23 cellular contexts compared by ENCODE assay signal in the genomic region with DNA sequence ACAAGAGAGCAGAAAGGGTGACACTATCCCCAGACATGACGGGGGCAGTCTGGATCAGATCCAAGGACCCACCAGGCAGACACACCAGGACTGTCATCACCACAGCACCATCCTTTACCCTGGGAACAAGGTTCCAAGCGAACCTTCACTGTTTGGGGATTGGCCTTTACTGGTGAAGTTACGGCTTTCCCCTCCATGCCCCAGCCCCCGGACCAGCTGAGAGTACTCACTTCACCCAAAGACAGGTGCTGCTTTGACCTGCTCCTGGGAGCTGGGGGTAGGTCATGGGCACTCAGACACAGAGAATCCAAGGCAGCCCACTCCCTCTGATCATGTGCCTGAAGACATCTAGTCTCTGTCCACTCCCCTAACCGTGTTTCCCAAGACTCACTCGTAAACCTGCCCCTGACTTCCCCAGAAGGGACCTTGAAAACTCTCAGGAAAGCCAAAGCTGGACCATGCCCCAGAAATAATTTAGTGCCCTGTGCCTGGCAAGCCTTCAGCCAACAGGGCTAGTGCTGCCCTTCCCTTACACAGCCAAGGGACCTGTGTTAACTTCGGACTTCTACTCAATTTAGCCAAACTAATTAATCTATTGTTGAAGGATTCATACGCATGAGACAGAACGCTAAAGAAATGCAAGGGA. TPM values are rescaled to one million over a fixed set of nuclear protein-coding genes. Genes with fewer than 3 reads are reported as not detected.
A peak's percentile ranks its signal among the peaks of the same experiment; 100 is the strongest.
DNase-seq lines count a peak whose midpoint lies in the region; ATAC-seq, FAIRE-seq and TF ChIP-seq lines count a peak whose summit lies in the region.
"Had no signal": no experiment of that assay in that cellular context is flagged by ENCODE, and none has a peak within 500 bp of the region (broad histone marks: within the 10 kb centered on the region; RNA-seq: fewer than 3 reads in every experiment).

No MANE protein-coding gene starts in this region.

- H3K79me2 ChIP-seq in neural progenitor cell (ENCODE audit: low read depth) = peaks cover 25% of the 10 kb centered on the region

- peak; percentile 47 for DNase-seq in cardiac septum (ENCODE audit: low spot score)
- DNase-seq in Right ventricle myocardium superior = no peak
- DNase-seq in activated naive CD8-positive, alpha-beta T cell treated with anti-CD3 and anti-CD28 coated beads, Interleukin-2, amount 10 ng/mL, durations not matched to agents 7 days and 5 days = no peak
- no peak for DNase-seq in neural progenitor cell (ENCODE audit: low spot score)
- DNase-seq in GM19239 (ENCODE audit: insufficient read length, low spot score) = no peak
- no peak for DNase-seq in NCI-H2107 (lab: John Stamatoyannopoulos, UW)
- no peak for DNase-seq in naive thymus-derived CD8-positive, alpha-beta T cell
- no peak for DNase-seq in activated gamma-delta T cell treated with Interleukin-2 at 50 U/mL for 16 hours
- DNase-seq: cerebellar nuclear complex; effector memory CD4-positive, alpha-beta T cell; MV-4-11; naive thymus-derived CD4-positive, alpha-beta T cell; NCI-H1930; NCI-H526 treated with DMSO at 0.1 percent for 48 hours; retina; T1000 had no signal

- no peaks in the 10 kb centered on the region for H3K9me3 Mint-ChIP-seq in activated naive CD8-positive, alpha-beta T cell treated with anti-CD3 and anti-CD28 coated beads, Interleukin-2, amount 10 ng/mL, durations not matched to agents 7 days and 5 days
- no peaks in the 10 kb centered on the region for H3K9me3 Mint-ChIP-seq in neural progenitor cell
- H3K9me3 Mint-ChIP-seq in naive thymus-derived CD8-positive, alpha-beta T cell = no peaks in the 10 kb centered on the region
- H3K9me3 Mint-ChIP-seq: IgD-negative memory B cell; naive thymus-derived CD4-positive, alpha-beta T cell had no signal

- ATAC-seq in Right ventricle myocardium superior (ENCODE audit: poor library complexity) = no peak
- ATAC-seq in activated naive CD8-positive, alpha-beta T cell treated with anti-CD3 and anti-CD28 coated beads, Interleukin-2, amount 10 ng/mL, durations not matched to agents 7 days and 5 days (ENCODE audit: low read depth) = no peak
- no peak for ATAC-seq in naive thymus-derived CD8-positive, alpha-beta T cell
- ATAC-seq: GM12878; naive thymus-derived CD4-positive, alpha-beta T cell had no signal

- H3K27me3 Mint-ChIP-seq in activated naive CD8-positive, alpha-beta T cell treated with anti-CD3 and anti-CD28 coated beads, Interleukin-2, amount 10 ng/mL, durations not matched to agents 7 days and 5 days = no peaks in the 10 kb centered on the region
- peaks cover 9% of the 10 kb centered on the region for H3K27me3 Mint-ChIP-seq in neural progenitor cell (ENCODE audit: insufficient read depth, low read depth)
- no peaks in the 10 kb centered on the region for H3K27me3 Mint-ChIP-seq in naive thymus-derived CD8-positive, alpha-beta T cell
- H3K27me3 Mint-ChIP-seq: IgD-negative memory B cell; naive thymus-derived CD4-positive, alpha-beta T cell had no signal

- peak overlapping the region; percentile 54 for H3K27ac Mint-ChIP-seq in activated naive CD8-positive, alpha-beta T cell treated with anti-CD3 and anti-CD28 coated beads, Interleukin-2, amount 10 ng/mL, durations not matched to agents 7 days and 5 days
- peak overlapping the region; percentile 82 for H3K27ac Mint-ChIP-seq in neural progenitor cell
- H3K27ac Mint-ChIP-seq in naive thymus-derived CD8-positive, alpha-beta T cell = peak overlapping the region in 5 of 10 donors; percentile 0 to 68 (median 5)

- POLR2A ChIA-PET in activated naive CD8-positive, alpha-beta T cell treated with anti-CD3 and anti-CD28 coated beads, Interleukin-2, amount 10 ng/mL, durations not matched to agents 7 days and 5 days (lab: Charles Lee) = no interaction called here
- POLR2A ChIA-PET in naive thymus-derived CD8-positive, alpha-beta T cell (lab: Charles Lee) = no interaction called here

- no peaks in the 10 kb centered on the region for H3K9me3 ChIP-seq in neural progenitor cell (ENCODE audit: low read depth)
- H3K9me3 ChIP-seq: Caco-2 had no signal

- H4K20me1 ChIP-seq in neural progenitor cell (ENCODE audit: low read depth) = peaks cover 16% of the 10 kb centered on the region

- FAIRE-seq in GM19239 (lab: Jason Lieb, UNC) = no peak
- FAIRE-seq: G401.6, GM12878 had no signal

- no peak overlapping the region for H3K27ac ChIP-seq in neural progenitor cell
- H3K27ac ChIP-seq: SK-N-MC had no signal

- H3K4me3 ChIP-seq in neural progenitor cell = no peak overlapping the region
- H3K4me3 ChIP-seq: SK-N-MC had no signal

- no peaks in the 10 kb centered on the region for H3F3A ChIP-seq in neural progenitor cell (ENCODE audit: low read depth)

- H3K4me2 ChIP-seq in neural progenitor cell = no peak overlapping the region

- intact Hi-C loops in cardiac septum (cut with DNase I) = no loop called here
- intact Hi-C loops in Right ventricle myocardium superior (cut with DNase I) = no loop called here

- peaks cover 7% of the 10 kb centered on the region for H3K27me3 ChIP-seq in neural progenitor cell

- H3K36me3 Mint-ChIP-seq in activated naive CD8-positive, alpha-beta T cell treated with anti-CD3 and anti-CD28 coated beads, Interleukin-2, amount 10 ng/mL, durations not matched to agents 7 days and 5 days = peaks cover 13% of the 10 kb centered on the region
- H3K36me3 Mint-ChIP-seq in neural progenitor cell = peaks cover 6% of the 10 kb centered on the region
- H3K36me3 Mint-ChIP-seq in naive thymus-derived CD8-positive, alpha-beta T cell = peaks cover 0 to 52% (median 4%) of the 10 kb centered on the region in 3 donors

- peaks cover 12% of the 10 kb centered on the region for H3K4me1 ChIP-seq in neural progenitor cell

- no peak overlapping the region for H3K9ac ChIP-seq in neural progenitor cell

- H2AFZ ChIP-seq in neural progenitor cell (replicated peaks) = no peak overlapping the region

- peaks cover 33% of the 10 kb centered on the region for H3K4me1 Mint-ChIP-seq in activated naive CD8-positive, alpha-beta T cell treated with anti-CD3 and anti-CD28 coated beads, Interleukin-2, amount 10 ng/mL, durations not matched to agents 7 days and 5 days
- peaks cover 13% of the 10 kb centered on the region for H3K4me1 Mint-ChIP-seq in neural progenitor cell
- peaks cover 16 to 47% (median 40%) of the 10 kb centered on the region in 4 donors for H3K4me1 Mint-ChIP-seq in naive thymus-derived CD8-positive, alpha-beta T cell

- TF ChIP-seq CTCF in neural progenitor cell (IDR thresholded peaks at IDR 0.05) = no peak

- no peaks in the 10 kb centered on the region for H3K36me3 ChIP-seq in neural progenitor cell

- no peak overlapping the region for H3K4me3 Mint-ChIP-seq in activated naive CD8-positive, alpha-beta T cell treated with anti-CD3 and anti-CD28 coated beads, Interleukin-2, amount 10 ng/mL, durations not matched to agents 7 days and 5 days
- peak overlapping the region; percentile 8 for H3K4me3 Mint-ChIP-seq in neural progenitor cell
- H3K4me3 Mint-ChIP-seq in naive thymus-derived CD8-positive, alpha-beta T cell = peak overlapping the region in 2 of 10 donors; percentile 18 to 59

RNA-seq across cellular contexts. Expression of a gene that starts 2.8 kb away (rescaled TPM):
- 9.7 TPM for total RNA-seq in cardiac septum
- total RNA-seq in Right ventricle myocardium superior = 8.9 TPM
- 10 to 100 TPM; 17.7 to 19.2 TPM for total RNA-seq in activated naive CD8-positive, alpha-beta T cell treated with anti-CD3 and anti-CD28 coated beads, Interleukin-2, amount 10 ng/mL, durations not matched to agents 7 days and 5 days
- 10.5 and 20.1 TPM in 2 replicates for total RNA-seq in neural progenitor cell (ENCODE audit: low replicate concordance)
- 10 to 100 TPM; 15.9 to 16.5 TPM for total RNA-seq in naive thymus-derived CD8-positive, alpha-beta T cell
- polyA plus RNA-seq in naive thymus-derived CD8-positive, alpha-beta T cell = 10 to 100 TPM; 18.1 to 29.6 (median 19.6) TPM

RNA-seq across cellular contexts. Expression of a gene that starts 3.3 kb away (rescaled TPM):
- total RNA-seq in cardiac septum (15.2 TPM), Right ventricle myocardium superior (18.1 TPM), neural progenitor cell (ENCODE audit: low replicate concordance) (2.0 and 3.9 TPM in 2 replicates)
- total RNA-seq in activated naive CD8-positive, alpha-beta T cell treated with anti-CD3 and anti-CD28 coated beads, Interleukin-2, amount 10 ng/mL, durations not matched to agents 7 days and 5 days = 10 to 100 TPM; 23.5 to 26.1 TPM
- 10 to 100 TPM in 1 of 2 experiments, 1 to 10 TPM in 1; 9.7 to 11.7 TPM for total RNA-seq in naive thymus-derived CD8-positive, alpha-beta T cell
- polyA plus RNA-seq in naive thymus-derived CD8-positive, alpha-beta T cell = 1 to 10 TPM; 4.6 to 9.0 (median 5.5) TPM

RNA-seq across cellular contexts. Expression of a gene that starts 16.3 kb away (rescaled TPM):
- total RNA-seq in cardiac septum (0.16 TPM), Right ventricle myocardium superior (not detected), neural progenitor cell (ENCODE audit: low replicate concordance) (0.21 TPM in 1 of 2 replicates, not detected in the other)
- total RNA-seq in activated naive CD8-positive, alpha-beta T cell treated with anti-CD3 and anti-CD28 coated beads, Interleukin-2, amount 10 ng/mL, durations not matched to agents 7 days and 5 days = not detected
- total RNA-seq in naive thymus-derived CD8-positive, alpha-beta T cell = not detected
- polyA plus RNA-seq in naive thymus-derived CD8-positive, alpha-beta T cell = not detected
- total RNA-seq: Caco-2; GM12878; lung microvascular endothelial cell; naive thymus-derived CD4-positive, alpha-beta T cell had no signal
- polyA plus RNA-seq: fibroblast of lung, GM12878, IgD-negative memory B cell had no signal

RNA-seq across cellular contexts. Expression of a gene that starts 28.4 kb away (rescaled TPM):
- 91.4 TPM for total RNA-seq in cardiac septum
- 64.1 TPM for total RNA-seq in Right ventricle myocardium superior
- total RNA-seq in activated naive CD8-positive, alpha-beta T cell treated with anti-CD3 and anti-CD28 coated beads, Interleukin-2, amount 10 ng/mL, durations not matched to agents 7 days and 5 days = 10 to 100 TPM; 17.8 to 18.2 TPM
- total RNA-seq in neural progenitor cell (ENCODE audit: low replicate concordance) = 30.5 and 82.3 TPM in 2 replicates
- total RNA-seq in naive thymus-derived CD8-positive, alpha-beta T cell = 1 to 10 TPM; 8.3 to 9.4 TPM
- polyA plus RNA-seq in naive thymus-derived CD8-positive, alpha-beta T cell = 10 to 100 TPM in 1 of 3 donors, 1 to 10 TPM in 2; 2.4 to 10.9 (median 5.3) TPM

RNA-seq across cellular contexts. Expression of a gene that starts 34.9 kb away (rescaled TPM):
- total RNA-seq in cardiac septum = 13.6 TPM
- total RNA-seq in Right ventricle myocardium superior = 12.6 TPM
- total RNA-seq in activated naive CD8-positive, alpha-beta T cell treated with anti-CD3 and anti-CD28 coated beads, Interleukin-2, amount 10 ng/mL, durations not matched to agents 7 days and 5 days = 10 to 100 TPM; 49.6 to 54.3 TPM
- total RNA-seq in neural progenitor cell (ENCODE audit: low replicate concordance) = 6.0 and 8.3 TPM in 2 replicates
- total RNA-seq in naive thymus-derived CD8-positive, alpha-beta T cell = 10 to 100 TPM; 56.4 to 60.4 TPM
- polyA plus RNA-seq in naive thymus-derived CD8-positive, alpha-beta T cell = 10 to 100 TPM; 69.3 to 84.6 (median 73.2) TPM
